In the genomic region with DNA sequence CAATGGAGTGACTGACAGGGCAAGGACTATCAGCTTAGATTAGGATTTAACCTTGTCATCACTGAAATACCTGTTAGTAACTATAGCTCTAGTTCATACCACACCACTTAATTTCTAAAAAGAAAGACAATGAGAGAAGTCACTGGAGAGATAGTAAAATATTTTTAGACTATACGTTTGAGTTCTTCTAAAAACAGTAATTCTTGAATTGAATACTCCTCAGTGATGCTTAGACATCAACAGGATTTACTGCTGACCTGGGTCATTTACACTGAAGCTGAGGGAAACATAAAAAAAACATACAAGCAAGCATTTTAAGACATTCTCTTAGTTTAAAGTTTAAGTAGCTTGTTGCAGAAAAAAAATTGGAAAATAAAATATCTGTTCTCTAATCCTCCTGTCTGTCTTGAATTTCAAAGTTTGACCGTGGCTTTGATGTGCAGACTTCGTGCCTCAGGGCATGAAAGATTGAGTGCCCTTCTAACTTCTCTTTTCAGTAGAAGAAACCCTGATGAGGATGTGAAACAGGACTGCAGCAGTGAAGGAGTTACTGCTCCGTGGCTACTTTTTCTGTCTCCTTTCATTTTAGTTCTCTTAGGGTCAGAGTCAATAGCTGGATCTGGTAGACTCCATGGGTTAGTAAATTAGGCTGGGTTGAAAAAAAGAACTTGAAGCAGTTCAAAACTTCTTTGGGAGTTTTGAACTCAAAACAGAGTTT, we compare ENCODE assay signal across 10 cellular contexts.
DNase-seq lines count a peak whose midpoint lies in the region; ATAC-seq and TF ChIP-seq lines count a peak whose summit lies in the region.
"Had no signal": no experiment of that assay in that cellular context is flagged by ENCODE, and none has a peak within 500 bp of the region (broad histone marks: within the 10 kb centered on the region; RNA-seq: fewer than 3 reads in every experiment).

No MANE protein-coding gene starts in this region.

- no peak overlapping the region for H3K27ac ChIP-seq in foreskin keratinocyte
- H3K27ac ChIP-seq: SJSA1 had no signal

- TF ChIP-seq CTCF in foreskin keratinocyte (conservative IDR thresholded peaks at IDR 0.05), result no peak

- no peaks in the 10 kb centered on the region for H3K4me1 ChIP-seq in foreskin keratinocyte
- H3K4me1 ChIP-seq: SJSA1 had no signal

- H3K27me3 ChIP-seq in foreskin keratinocyte, result peaks cover 4% of the 10 kb centered on the region
- H3K27me3 ChIP-seq: SJSA1 had no signal

- DNase-seq in medulla oblongata (ENCODE audit: extremely low spot score) (peak; percentile 11), foreskin keratinocyte (no peak), NCI-H345 treated with DMSO at 0.1 percent for 48 hours (lab: John Stamatoyannopoulos, UW; ENCODE audit: unreplicated experiment) (no peak), RKO (ENCODE audit: low spot score) (no peak)
- DNase-seq: NCI-H2171 treated with DMSO at 0.1 percent for 48 hours had no signal

- ATAC-seq in GM18511 (IDR thresholded peaks at IDR 0.05; ENCODE audit: unreplicated experiment) (peak; percentile 77), GM21367 (IDR thresholded peaks at IDR 0.05; ENCODE audit: unreplicated experiment) (peak; percentile 85), HG03159 (IDR thresholded peaks at IDR 0.05; ENCODE audit: unreplicated experiment) (peak; percentile 81), foreskin keratinocyte (no peak), HG03571 (IDR thresholded peaks at IDR 0.05; ENCODE audit: unreplicated experiment) (no peak)

Comparison
In these comparisons a context has a peak if more than half of its experiments do, and no peak if none do; other contexts are left out.
1. ATAC-seq: peak in GM18511 (single experiment), GM21367 (single experiment) and HG03159 (single experiment); none in foreskin keratinocyte (single experiment) and HG03571 (single experiment).